8 cellular contexts compared by ENCODE assay signal in the genomic region with DNA sequence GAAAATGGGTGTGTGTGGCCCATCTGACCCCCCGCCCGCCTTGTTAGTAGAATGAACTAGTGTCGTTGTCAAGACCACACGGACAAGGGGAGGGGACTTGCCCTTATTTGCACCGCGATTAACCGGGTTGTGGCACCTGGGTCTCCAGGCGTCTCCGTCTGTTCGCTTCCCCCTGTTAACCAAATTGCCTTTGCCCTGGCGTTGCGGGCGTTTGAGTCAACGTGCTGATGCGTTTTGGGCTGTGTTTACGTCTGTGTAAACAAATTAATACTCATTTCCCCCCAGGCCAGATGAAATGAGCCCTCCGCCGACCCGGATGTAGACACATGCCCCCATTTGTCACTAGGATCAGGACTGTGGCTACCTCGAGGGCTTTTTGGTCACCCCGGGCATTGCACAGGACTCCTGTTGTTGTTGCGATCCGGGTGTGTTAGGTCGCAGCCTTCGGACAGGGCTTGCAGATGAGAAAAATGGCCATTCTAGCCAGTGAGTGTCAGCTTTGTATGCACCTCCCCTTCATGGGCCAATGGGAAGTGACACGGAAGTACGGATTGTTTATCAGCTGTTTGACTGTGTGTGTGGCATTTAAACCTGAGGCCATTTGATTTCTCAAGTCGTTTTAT. TPM values are rescaled to one million over a fixed set of nuclear protein-coding genes. Genes with fewer than 3 reads are reported as not detected.
DNase-seq lines count a peak whose midpoint lies in the region; ATAC-seq and TF ChIP-seq lines count a peak whose summit lies in the region.

No MANE protein-coding gene starts in this region.

- H3K9me1 ChIP-seq in IMR-90 (ENCODE audit: insufficient read depth, low read length) = peaks cover 4% of the 10 kb centered on the region; the same call in 1 of the 2 replicates

- peak overlapping the region; percentile 86 for H3K9ac ChIP-seq in IMR-90 (ENCODE audit: low read depth, low read length)

- no peaks in the 10 kb centered on the region; the same call in 1 of the 2 replicates for H4K20me1 ChIP-seq in IMR-90 (ENCODE audit: insufficient read depth, low read length)

- WGBS in IMR-90 (ENCODE audit: extremely low coverage in 2 of 2, insufficient read length in 1 of 2), 2 experiments = 0% methylated on average over 6 of the region's 28 CpGs; no CpG with 5 or more reads in 1 of the 2 experiments

- H2BK20ac ChIP-seq in IMR-90 (ENCODE audit: low read depth, low read length) = no peak overlapping the region

- no peak for TF ChIP-seq RAD21 in IMR-90 (IDR thresholded peaks at IDR 0.05; ENCODE audit: low read length)

- no peaks in the 10 kb centered on the region for H3K9me3 Mint-ChIP-seq in activated T-helper 1 cell treated with anti-CD3 and anti-CD28 coated beads, Interleukin-12 subunit alpha, Interleukin-12 subunit beta, Interleukin-2, Interleukin-4 antibody, amounts not matched to agents 30 ng/mL and 10 ng/mL and 1 ng/mL, durations not matched to agents 14 hours and 24 hours and 36 hours
- no peaks in the 10 kb centered on the region for H3K9me3 Mint-ChIP-seq in natural killer cell treated with Interleukin-12 subunit alpha and Interleukin-12 subunit beta and Interleukin-15 and Interleukin-18, amount 100 ng/mL, for 72 hours
- H3K9me3 Mint-ChIP-seq in stimulated activated naive CD8-positive, alpha-beta T cell treated with anti-CD3 and anti-CD28 coated beads, Interleukin-15, amount 100 ng/mL, for 72 hours = peaks cover 0 to 2% of the 10 kb centered on the region in 2 donors

- no peaks in the 10 kb centered on the region for H3K27me3 Mint-ChIP-seq in activated T-helper 1 cell treated with anti-CD3 and anti-CD28 coated beads, Interleukin-12 subunit alpha, Interleukin-12 subunit beta, Interleukin-2, Interleukin-4 antibody, amounts not matched to agents 30 ng/mL and 10 ng/mL and 1 ng/mL, durations not matched to agents 14 hours and 24 hours and 36 hours (ENCODE audit: insufficient read depth)
- H3K27me3 Mint-ChIP-seq in natural killer cell treated with Interleukin-12 subunit alpha and Interleukin-12 subunit beta and Interleukin-15 and Interleukin-18, amount 100 ng/mL, for 72 hours = no peaks in the 10 kb centered on the region
- H3K27me3 Mint-ChIP-seq in stimulated activated naive CD8-positive, alpha-beta T cell treated with anti-CD3 and anti-CD28 coated beads, Interleukin-15, amount 100 ng/mL, for 72 hours = no peaks in the 10 kb centered on the region

- intact Hi-C loops in IMR-90 (cut with micrococcal nuclease) (no loop called here), Panc1 (cut with micrococcal nuclease; ENCODE audit: unreplicated experiment) (no loop called here)
- intact Hi-C loops in activated T-helper 1 cell treated with anti-CD3 and anti-CD28 coated beads, Interleukin-12 subunit alpha, Interleukin-12 subunit beta, Interleukin-2, Interleukin-4 antibody, amounts not matched to agents 30 ng/mL and 10 ng/mL and 1 ng/mL, durations not matched to agents 14 hours and 24 hours and 36 hours (cut with micrococcal nuclease) = loop anchor here (1.0 kb wide), 3 partner anchors 22 to 381 kb away; partner anchors contain the start of gene CHD9

- CTCF ChIA-PET in IMR-90 (lab: Yijun Ruan, JAX) (no interaction called here), Panc1 (lab: Charles Lee) (no interaction called here)

- H4K91ac ChIP-seq in IMR-90 (ENCODE audit: insufficient read depth, low read depth, low read length) = peak overlapping the region; percentile 5

- peak overlapping the region; percentile 76 to 96; a peak in 2 of 4 replicates for H4K8ac ChIP-seq in IMR-90 (ENCODE audit: low read depth in 2 of 2, low read length in 2 of 2)

- H2AK5ac ChIP-seq in IMR-90 (ENCODE audit: low read depth, low read length) = peak overlapping the region; percentile 42; the same call in 1 of the 2 replicates

- H3K36me3 ChIP-seq in IMR-90 (ENCODE audit: control insufficient read depth, insufficient read depth, low read length) (no peaks in the 10 kb centered on the region), Panc1 (ENCODE audit: control insufficient read depth, insufficient read depth, low read length) (no peaks in the 10 kb centered on the region; the same call in 1 of the 2 replicates)

- POLR2A ChIA-PET in IMR-90 (lab: Charles Lee; ENCODE audit: unreplicated experiment) = interaction anchor here (0.6 to 1.0 kb wide), 4 partner anchors 39 to 383 kb away, joined by 3 to 5 read pairs (median 3); partner anchors contain the start of gene AKTIP
- POLR2A ChIA-PET in Panc1 (lab: Charles Lee) = no interaction called here

- H4K5ac ChIP-seq in IMR-90 (ENCODE audit: low read depth, low read length) = peak overlapping the region; percentile 21

- peak overlapping the region; percentile 80 for H3K4me3 ChIP-seq in IMR-90 (ENCODE audit: insufficient read depth, low read depth, low read length)
- peak overlapping the region; percentile 92 to 93 for H3K4me3 ChIP-seq in Panc1 (ENCODE audit: low read depth in 2 of 2, low read length in 2 of 2)

- peaks cover 9% of the 10 kb centered on the region for H3K36me3 Mint-ChIP-seq in activated T-helper 1 cell treated with anti-CD3 and anti-CD28 coated beads, Interleukin-12 subunit alpha, Interleukin-12 subunit beta, Interleukin-2, Interleukin-4 antibody, amounts not matched to agents 30 ng/mL and 10 ng/mL and 1 ng/mL, durations not matched to agents 14 hours and 24 hours and 36 hours (ENCODE audit: low read depth)
- no peaks in the 10 kb centered on the region for H3K36me3 Mint-ChIP-seq in natural killer cell treated with Interleukin-12 subunit alpha and Interleukin-12 subunit beta and Interleukin-15 and Interleukin-18, amount 100 ng/mL, for 72 hours

- in situ Hi-C loops in IMR-90 (cut with MboI; ENCODE audit: low sequenced_read_pairs) (loop anchor here (25.0 kb wide), 1 partner anchor 373 kb away; the partner anchor contains the start of genes CHD9 and CHD9NB), Panc1 (cut with HindIII; ENCODE audit: low pct_unique_long_range_greater_than_20kb, low sequenced_read_pairs) (no loop called here)

- peak overlapping the region; percentile 84 for H3K27ac ChIP-seq in IMR-90 (ENCODE audit: insufficient read depth, low read length)
- H3K27ac ChIP-seq in Panc1 (ENCODE audit: low read length) = peak overlapping the region; percentile 76

- ATAC-seq in GM21529 (IDR thresholded peaks at IDR 0.05; ENCODE audit: unreplicated experiment) (peak; percentile 88), IMR-90 (ENCODE audit: low read depth) (peak; percentile 86), Panc1 (peak; percentile 94)
- ATAC-seq in natural killer cell treated with Interleukin-12 subunit alpha and Interleukin-12 subunit beta and Interleukin-15 and Interleukin-18, amount 100 ng/mL, for 72 hours = peak; percentile 83 to 88
- peak; percentile 80 for ATAC-seq in stimulated activated naive CD8-positive, alpha-beta T cell treated with anti-CD3 and anti-CD28 coated beads, Interleukin-15, amount 100 ng/mL, for 72 hours

- H3K79me1 ChIP-seq in IMR-90 (ENCODE audit: low read depth in 1 of 2, low read length in 2 of 2) = peaks cover 3 to 22% of the 10 kb centered on the region in 2 experiments; a peak in 2 of 4 replicates

- peak overlapping the region; percentile 97 for H2AFZ ChIP-seq in IMR-90 (replicated peaks; ENCODE audit: low read length, poor library complexity)

- H3K4me3 Mint-ChIP-seq in activated T-helper 1 cell treated with anti-CD3 and anti-CD28 coated beads, Interleukin-12 subunit alpha, Interleukin-12 subunit beta, Interleukin-2, Interleukin-4 antibody, amounts not matched to agents 30 ng/mL and 10 ng/mL and 1 ng/mL, durations not matched to agents 14 hours and 24 hours and 36 hours = peak overlapping the region; percentile 99
- peak overlapping the region; percentile 96 for H3K4me3 Mint-ChIP-seq in natural killer cell treated with Interleukin-12 subunit alpha and Interleukin-12 subunit beta and Interleukin-15 and Interleukin-18, amount 100 ng/mL, for 72 hours
- peak overlapping the region; percentile 99 for H3K4me3 Mint-ChIP-seq in stimulated activated naive CD8-positive, alpha-beta T cell treated with anti-CD3 and anti-CD28 coated beads, Interleukin-15, amount 100 ng/mL, for 72 hours

- H2AK9ac ChIP-seq in IMR-90 (replicated peaks; ENCODE audit: low read depth, low read length, poor library complexity) = peak overlapping the region; percentile 96

- dilution Hi-C loops in IMR-90 (cut with HindIII; ENCODE audit: low sequenced_read_pairs, unreplicated experiment) = no loop called here

- peak overlapping the region; percentile 15; the same call in 1 of the 2 replicates for H3K23ac ChIP-seq in IMR-90 (ENCODE audit: low read depth, low read length)

- H3K4me1 ChIP-seq in IMR-90 (ENCODE audit: control insufficient read depth, insufficient read depth, low read length) (no peaks in the 10 kb centered on the region), Panc1 (ENCODE audit: control insufficient read depth, insufficient read depth, low read length) (peaks cover 5% of the 10 kb centered on the region; the same call in 1 of the 2 replicates)

- H3K4me2 ChIP-seq in IMR-90 (ENCODE audit: low read depth, low read length) = peak overlapping the region; percentile 85

- peak overlapping the region; percentile 98 for H3K27ac Mint-ChIP-seq in activated T-helper 1 cell treated with anti-CD3 and anti-CD28 coated beads, Interleukin-12 subunit alpha, Interleukin-12 subunit beta, Interleukin-2, Interleukin-4 antibody, amounts not matched to agents 30 ng/mL and 10 ng/mL and 1 ng/mL, durations not matched to agents 14 hours and 24 hours and 36 hours
- peak overlapping the region; percentile 95 to 99 for H3K27ac Mint-ChIP-seq in natural killer cell treated with Interleukin-12 subunit alpha and Interleukin-12 subunit beta and Interleukin-15 and Interleukin-18, amount 100 ng/mL, for 72 hours
- H3K27ac Mint-ChIP-seq in stimulated activated naive CD8-positive, alpha-beta T cell treated with anti-CD3 and anti-CD28 coated beads, Interleukin-15, amount 100 ng/mL, for 72 hours = peak overlapping the region; percentile 97

- H3K18ac ChIP-seq in IMR-90 (ENCODE audit: low read depth, low read length) = peak overlapping the region; percentile 4; the same call in 1 of the 2 replicates

- peak overlapping the region; percentile 34 for H3K4ac ChIP-seq in IMR-90 (ENCODE audit: low read depth, low read length)

- H3K4me1 Mint-ChIP-seq in activated T-helper 1 cell treated with anti-CD3 and anti-CD28 coated beads, Interleukin-12 subunit alpha, Interleukin-12 subunit beta, Interleukin-2, Interleukin-4 antibody, amounts not matched to agents 30 ng/mL and 10 ng/mL and 1 ng/mL, durations not matched to agents 14 hours and 24 hours and 36 hours (ENCODE audit: low read depth) = peaks cover 38% of the 10 kb centered on the region
- H3K4me1 Mint-ChIP-seq in natural killer cell treated with Interleukin-12 subunit alpha and Interleukin-12 subunit beta and Interleukin-15 and Interleukin-18, amount 100 ng/mL, for 72 hours (ENCODE audit: low read depth in 2 of 2) = peaks cover 27 to 33% of the 10 kb centered on the region in 2 donors
- H3K4me1 Mint-ChIP-seq in stimulated activated naive CD8-positive, alpha-beta T cell treated with anti-CD3 and anti-CD28 coated beads, Interleukin-15, amount 100 ng/mL, for 72 hours = peaks cover 45% of the 10 kb centered on the region

- H2BK5ac ChIP-seq in IMR-90 (ENCODE audit: low read depth, low read length, poor library complexity, severe bottlenecking) = peak overlapping the region; percentile 72

- no peak overlapping the region for H2BK15ac ChIP-seq in IMR-90 (ENCODE audit: low read depth, low read length)

- BruUV-seq in IMR-90 (replicated peaks; lab: Mats Ljungman, UMichigan) (no TSS peak), Panc1 (replicated peaks; lab: Mats Ljungman, UMichigan) (no TSS peak)

- H3K9me3 ChIP-seq in IMR-90 (ENCODE audit: control insufficient read depth, insufficient read depth, low read length) (no peaks in the 10 kb centered on the region), Panc1 (ENCODE audit: control insufficient read depth, insufficient read depth, low read depth, low read length) (no peaks in the 10 kb centered on the region)

- H3K14ac ChIP-seq in IMR-90 (replicated peaks; ENCODE audit: low read depth, low read length) = peak overlapping the region; percentile 84

- peak overlapping the region; percentile 56; the same call in 1 of the 2 replicates for H3K56ac ChIP-seq in IMR-90 (ENCODE audit: extremely low read depth, insufficient read depth, low read length)

- no peak for TF ChIP-seq POLR2A in IMR-90 (IDR thresholded peaks at IDR 0.05; ENCODE audit: low read depth, low read length)

- DNase-seq in DMS53 treated with DMSO at 0.1 percent for 48 hours (lab: John Stamatoyannopoulos, UW; ENCODE audit: unreplicated experiment) (peak; percentile 74), IMR-90 (peak; percentile 89), Panc1 (ENCODE audit: low read depth, low spot score) (peak; percentile 71), fibroblast of peridontal ligament (ENCODE audit: extremely low read depth) (peak; percentile 84)
- peak; percentile 63 for DNase-seq in activated T-helper 1 cell treated with anti-CD3 and anti-CD28 coated beads, Interleukin-12 subunit alpha, Interleukin-12 subunit beta, Interleukin-2, Interleukin-4 antibody, amounts not matched to agents 30 ng/mL and 10 ng/mL and 1 ng/mL, durations not matched to agents 14 hours and 24 hours and 36 hours (ENCODE audit: low spot score)
- peak; percentile 80 for DNase-seq in natural killer cell treated with Interleukin-12 subunit alpha and Interleukin-12 subunit beta and Interleukin-15 and Interleukin-18, amount 100 ng/mL, for 72 hours (ENCODE audit: low spot score)
- DNase-seq in stimulated activated naive CD8-positive, alpha-beta T cell treated with anti-CD3 and anti-CD28 coated beads, Interleukin-15, amount 100 ng/mL, for 72 hours = peak; percentile 55 to 69

- H2BK120ac ChIP-seq in IMR-90 (ENCODE audit: low read depth, low read length) = 0 out of 2 replicates have a peak overlapping the region, but pooled peaks have one; percentile 4

- TF ChIP-seq CTCF in IMR-90 (conservative IDR thresholded peaks at IDR 0.05; ENCODE audit: low read depth, low read length) (no peak), Panc1 (IDR thresholded peaks at IDR 0.05) (no peak)

- H3K27me3 ChIP-seq in IMR-90 (ENCODE audit: control insufficient read depth, insufficient read depth, low read length) (no peaks in the 10 kb centered on the region), Panc1 (ENCODE audit: control insufficient read depth, insufficient read depth, low read length) (no peaks in the 10 kb centered on the region)

RNA-seq across cellular contexts. Expression of gene RBL2, which starts 0.9 kb away (rescaled TPM):
- total RNA-seq in IMR-90 (2012; rRNA removed) = 19.7 and 24.2 TPM in 2 replicates
- polyA plus RNA-seq in IMR-90 (2012; rRNA removed) = 20.4 and 23.4 TPM in 2 replicates
- polyA plus RNA-seq in IMR-90 (2012; cell fraction: cytosol; rRNA removed) = 5.7 and 6.6 TPM in 2 replicates
- 42.0 and 103 TPM in 2 replicates for polyA plus RNA-seq in IMR-90 (2012; cell fraction: nucleus; rRNA removed; ENCODE audit: low replicate concordance)
- 28.9 TPM for total RNA-seq in Panc1 (2021; ENCODE audit: unreplicated experiment)
- polyA plus RNA-seq in Panc1 (2012; ENCODE audit: insufficient read length) = 14.3 TPM
- 61.5 and 66.1 TPM in 2 replicates for total RNA-seq in activated T-helper 1 cell treated with anti-CD3 and anti-CD28 coated beads, Interleukin-12 subunit alpha, Interleukin-12 subunit beta, Interleukin-2, Interleukin-4 antibody, amounts not matched to agents 30 ng/mL and 10 ng/mL and 1 ng/mL, durations not matched to agents 14 hours and 24 hours and 36 hours
- total RNA-seq in natural killer cell treated with Interleukin-12 subunit alpha and Interleukin-12 subunit beta and Interleukin-15 and Interleukin-18, amount 100 ng/mL, for 72 hours = 10 to 100 TPM; 45.0 to 46.0 TPM

Comparison
In these comparisons a context has a peak if more than half of its experiments do, and no peak if none do; other contexts are left out.
1. Peak in every context shown above with its lines: DNase-seq, ATAC-seq, H3K4me3 ChIP-seq and H3K27ac ChIP-seq.